ENCODE assay signal across 1 cellular context in the genomic region with DNA sequence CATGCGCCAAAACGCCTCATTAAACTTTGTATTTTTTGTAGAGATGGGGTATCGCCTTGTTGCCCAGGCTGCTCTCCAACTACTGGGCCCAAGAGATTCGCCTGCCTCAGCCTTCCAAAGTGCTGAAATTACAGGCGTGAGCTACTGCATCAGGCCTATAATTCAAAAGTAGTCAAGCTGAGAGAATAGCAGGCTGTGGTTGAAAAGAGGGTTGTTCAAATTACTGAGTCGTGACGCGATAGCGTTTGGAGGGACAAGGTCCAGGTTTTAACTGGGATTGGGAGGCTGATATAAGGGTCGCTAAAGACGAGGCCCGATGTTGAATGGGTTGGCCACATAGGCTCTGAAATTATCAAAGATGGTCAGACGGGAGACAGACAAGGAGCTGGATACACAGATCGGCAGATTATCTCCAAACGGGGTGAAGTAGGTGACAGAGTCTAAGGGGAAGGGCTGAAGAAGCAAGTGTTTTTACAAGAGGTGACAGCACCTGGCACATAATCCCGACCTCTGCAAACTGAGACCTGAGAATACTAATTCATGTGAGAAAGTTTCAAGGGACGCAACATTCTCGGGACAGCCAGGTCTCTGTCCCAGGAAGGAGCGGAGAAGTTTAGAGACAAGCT.
TF ChIP-seq lines count a peak whose summit lies in the region.

No MANE protein-coding gene starts in this region.

TF ChIP-seq in HEK293, 187 proteins besides CTCF, POLR2A, EP300 and RAD21 (continued from another document):
- TF ChIP-seq, protein P1, sequence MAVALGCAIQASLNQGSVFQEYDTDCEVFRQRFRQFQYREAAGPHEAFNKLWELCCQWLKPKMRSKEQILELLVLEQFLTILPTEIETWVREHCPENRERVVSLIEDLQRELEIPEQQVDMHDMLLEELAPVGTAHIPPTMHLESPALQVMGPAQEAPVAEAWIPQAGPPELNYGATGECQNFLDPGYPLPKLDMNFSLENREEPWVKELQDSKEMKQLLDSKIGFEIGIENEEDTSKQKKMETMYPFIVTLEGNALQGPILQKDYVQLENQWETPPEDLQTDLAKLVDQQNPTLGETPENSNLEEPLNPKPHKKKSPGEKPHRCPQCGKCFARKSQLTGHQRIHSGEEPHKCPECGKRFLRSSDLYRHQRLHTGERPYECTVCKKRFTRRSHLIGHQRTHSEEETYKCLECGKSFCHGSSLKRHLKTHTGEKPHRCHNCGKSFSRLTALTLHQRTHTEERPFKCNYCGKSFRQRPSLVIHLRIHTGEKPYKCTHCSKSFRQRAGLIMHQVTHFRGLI (tag by site-specific recombination; IDR thresholded peaks at IDR 0.05) = peak; percentile 13; the same call in 1 of the 2 replicates
- TF ChIP-seq ZNF184 (tag by site-specific recombination; IDR thresholded peaks at IDR 0.05) = 0 out of 2 replicates have a peak, but pooled peaks have one; percentile 42
- TF ChIP-seq SP7 (tag by site-specific recombination; IDR thresholded peaks at IDR 0.05) = peak; percentile 97
- TF ChIP-seq, protein P2, sequence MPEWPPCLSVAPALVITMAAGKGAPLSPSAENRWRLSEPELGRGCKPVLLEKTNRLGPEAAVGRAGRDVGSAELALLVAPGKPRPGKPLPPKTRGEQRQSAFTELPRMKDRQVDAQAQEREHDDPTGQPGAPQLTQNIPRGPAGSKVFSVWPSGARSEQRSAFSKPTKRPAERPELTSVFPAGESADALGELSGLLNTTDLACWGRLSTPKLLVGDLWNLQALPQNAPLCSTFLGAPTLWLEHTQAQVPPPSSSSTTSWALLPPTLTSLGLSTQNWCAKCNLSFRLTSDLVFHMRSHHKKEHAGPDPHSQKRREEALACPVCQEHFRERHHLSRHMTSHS (tag by site-specific recombination; IDR thresholded peaks at IDR 0.05) = no peak
- TF ChIP-seq ZNF843 (tag by site-specific recombination; IDR thresholded peaks at IDR 0.05) = no peak
- TF ChIP-seq ZBTB17 (tag by site-specific recombination; IDR thresholded peaks at IDR 0.05) = peak; percentile 96
- no peak for TF ChIP-seq ZNF830 (tag by site-specific recombination; IDR thresholded peaks at IDR 0.05; ENCODE audit: low read depth)
- peak; percentile 29; the same call in 1 of the 2 replicates for TF ChIP-seq ZBTB20 (tag by site-specific recombination; IDR thresholded peaks at IDR 0.05)
- no peak for TF ChIP-seq ZNF169 (tag by site-specific recombination; IDR thresholded peaks at IDR 0.05)
- TF ChIP-seq ZNF292 (tag by site-specific recombination; IDR thresholded peaks at IDR 0.05; ENCODE audit: borderline replicate concordance, low read depth) = peak; percentile 21; the same call in 1 of the 2 replicates
- TF ChIP-seq KLF7 (tag by site-specific recombination; IDR thresholded peaks at IDR 0.05; ENCODE audit: borderline replicate concordance) = no peak
- TF ChIP-seq, protein P3, sequence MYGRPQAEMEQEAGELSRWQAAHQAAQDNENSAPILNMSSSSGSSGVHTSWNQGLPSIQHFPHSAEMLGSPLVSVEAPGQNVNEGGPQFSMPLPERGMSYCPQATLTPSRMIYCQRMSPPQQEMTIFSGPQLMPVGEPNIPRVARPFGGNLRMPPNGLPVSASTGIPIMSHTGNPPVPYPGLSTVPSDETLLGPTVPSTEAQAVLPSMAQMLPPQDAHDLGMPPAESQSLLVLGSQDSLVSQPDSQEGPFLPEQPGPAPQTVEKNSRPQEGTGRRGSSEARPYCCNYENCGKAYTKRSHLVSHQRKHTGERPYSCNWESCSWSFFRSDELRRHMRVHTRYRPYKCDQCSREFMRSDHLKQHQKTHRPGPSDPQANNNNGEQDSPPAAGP (tag by site-specific recombination; IDR thresholded peaks at IDR 0.05) = 0 out of 2 replicates have a peak, but pooled peaks have one; percentile 11
- TF ChIP-seq ZNF146 (tag by site-specific recombination; IDR thresholded peaks at IDR 0.05) = no peak
- TF ChIP-seq ZNF23 (tag by site-specific recombination; IDR thresholded peaks at IDR 0.05; ENCODE audit: borderline replicate concordance) = no peak
- TF ChIP-seq ZNF544 (tag by site-specific recombination; IDR thresholded peaks at IDR 0.05) = no peak
- TF ChIP-seq ZNF768 (tag by site-specific recombination; IDR thresholded peaks at IDR 0.05) = no peak
- TF ChIP-seq ZNF571 (tag by site-specific recombination; IDR thresholded peaks at IDR 0.05) = no peak
- peak; percentile 18; the same call in 1 of the 2 replicates for TF ChIP-seq ZNF394 (tag by site-specific recombination; IDR thresholded peaks at IDR 0.05; ENCODE audit: borderline replicate concordance)
- TF ChIP-seq ZNF791 (tag by site-specific recombination; IDR thresholded peaks at IDR 0.05) = no peak
- no peak for TF ChIP-seq ZNF274 (IDR thresholded peaks at IDR 0.05; ENCODE audit: low read length)
- no peak for TF ChIP-seq ZNF274 (tag by site-specific recombination; IDR thresholded peaks at IDR 0.05; ENCODE audit: borderline replicate concordance)
- TF ChIP-seq ZNF48 (tag by site-specific recombination; IDR thresholded peaks at IDR 0.05) = no peak
- TF ChIP-seq ZNF341 (tag by site-specific recombination; IDR thresholded peaks at IDR 0.05; ENCODE audit: low read depth) = peak; percentile 83
- TF ChIP-seq, protein P4, sequence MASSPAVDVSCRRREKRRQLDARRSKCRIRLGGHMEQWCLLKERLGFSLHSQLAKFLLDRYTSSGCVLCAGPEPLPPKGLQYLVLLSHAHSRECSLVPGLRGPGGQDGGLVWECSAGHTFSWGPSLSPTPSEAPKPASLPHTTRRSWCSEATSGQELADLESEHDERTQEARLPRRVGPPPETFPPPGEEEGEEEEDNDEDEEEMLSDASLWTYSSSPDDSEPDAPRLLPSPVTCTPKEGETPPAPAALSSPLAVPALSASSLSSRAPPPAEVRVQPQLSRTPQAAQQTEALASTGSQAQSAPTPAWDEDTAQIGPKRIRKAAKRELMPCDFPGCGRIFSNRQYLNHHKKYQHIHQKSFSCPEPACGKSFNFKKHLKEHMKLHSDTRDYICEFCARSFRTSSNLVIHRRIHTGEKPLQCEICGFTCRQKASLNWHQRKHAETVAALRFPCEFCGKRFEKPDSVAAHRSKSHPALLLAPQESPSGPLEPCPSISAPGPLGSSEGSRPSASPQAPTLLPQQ (tag by site-specific recombination; IDR thresholded peaks at IDR 0.05) = peak; percentile 13
- TF ChIP-seq ZNF701 (tag by site-specific recombination; IDR thresholded peaks at IDR 0.05) = no peak
- no peak for TF ChIP-seq ZNF558 (tag by site-specific recombination; IDR thresholded peaks at IDR 0.05)
- TF ChIP-seq KLF8 (tag by site-specific recombination; IDR thresholded peaks at IDR 0.05) = no peak
- TF ChIP-seq SP2 (tag by site-specific recombination; IDR thresholded peaks at IDR 0.05) = peak; percentile 38
- TF ChIP-seq HOXD13 (CRISPR knock-in tag; IDR thresholded peaks at IDR 0.05; ENCODE audit: borderline replicate concordance) = no peak
- TF ChIP-seq, protein P5, sequence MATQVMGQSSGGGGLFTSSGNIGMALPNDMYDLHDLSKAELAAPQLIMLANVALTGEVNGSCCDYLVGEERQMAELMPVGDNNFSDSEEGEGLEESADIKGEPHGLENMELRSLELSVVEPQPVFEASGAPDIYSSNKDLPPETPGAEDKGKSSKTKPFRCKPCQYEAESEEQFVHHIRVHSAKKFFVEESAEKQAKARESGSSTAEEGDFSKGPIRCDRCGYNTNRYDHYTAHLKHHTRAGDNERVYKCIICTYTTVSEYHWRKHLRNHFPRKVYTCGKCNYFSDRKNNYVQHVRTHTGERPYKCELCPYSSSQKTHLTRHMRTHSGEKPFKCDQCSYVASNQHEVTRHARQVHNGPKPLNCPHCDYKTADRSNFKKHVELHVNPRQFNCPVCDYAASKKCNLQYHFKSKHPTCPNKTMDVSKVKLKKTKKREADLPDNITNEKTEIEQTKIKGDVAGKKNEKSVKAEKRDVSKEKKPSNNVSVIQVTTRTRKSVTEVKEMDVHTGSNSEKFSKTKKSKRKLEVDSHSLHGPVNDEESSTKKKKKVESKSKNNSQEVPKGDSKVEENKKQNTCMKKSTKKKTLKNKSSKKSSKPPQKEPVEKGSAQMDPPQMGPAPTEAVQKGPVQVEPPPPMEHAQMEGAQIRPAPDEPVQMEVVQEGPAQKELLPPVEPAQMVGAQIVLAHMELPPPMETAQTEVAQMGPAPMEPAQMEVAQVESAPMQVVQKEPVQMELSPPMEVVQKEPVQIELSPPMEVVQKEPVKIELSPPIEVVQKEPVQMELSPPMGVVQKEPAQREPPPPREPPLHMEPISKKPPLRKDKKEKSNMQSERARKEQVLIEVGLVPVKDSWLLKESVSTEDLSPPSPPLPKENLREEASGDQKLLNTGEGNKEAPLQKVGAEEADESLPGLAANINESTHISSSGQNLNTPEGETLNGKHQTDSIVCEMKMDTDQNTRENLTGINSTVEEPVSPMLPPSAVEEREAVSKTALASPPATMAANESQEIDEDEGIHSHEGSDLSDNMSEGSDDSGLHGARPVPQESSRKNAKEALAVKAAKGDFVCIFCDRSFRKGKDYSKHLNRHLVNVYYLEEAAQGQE (tag by site-specific recombination; IDR thresholded peaks at IDR 0.05) = peak; percentile 88
- TF ChIP-seq ZNF600 (tag by site-specific recombination; IDR thresholded peaks at IDR 0.05) = peak; percentile 43; the same call in 1 of the 2 replicates
- no peak for TF ChIP-seq ZNF10 (tag by site-specific recombination; IDR thresholded peaks at IDR 0.05)
- TF ChIP-seq ZFP69B (tag by site-specific recombination; IDR thresholded peaks at IDR 0.05) = no peak
- TF ChIP-seq, protein P6, sequence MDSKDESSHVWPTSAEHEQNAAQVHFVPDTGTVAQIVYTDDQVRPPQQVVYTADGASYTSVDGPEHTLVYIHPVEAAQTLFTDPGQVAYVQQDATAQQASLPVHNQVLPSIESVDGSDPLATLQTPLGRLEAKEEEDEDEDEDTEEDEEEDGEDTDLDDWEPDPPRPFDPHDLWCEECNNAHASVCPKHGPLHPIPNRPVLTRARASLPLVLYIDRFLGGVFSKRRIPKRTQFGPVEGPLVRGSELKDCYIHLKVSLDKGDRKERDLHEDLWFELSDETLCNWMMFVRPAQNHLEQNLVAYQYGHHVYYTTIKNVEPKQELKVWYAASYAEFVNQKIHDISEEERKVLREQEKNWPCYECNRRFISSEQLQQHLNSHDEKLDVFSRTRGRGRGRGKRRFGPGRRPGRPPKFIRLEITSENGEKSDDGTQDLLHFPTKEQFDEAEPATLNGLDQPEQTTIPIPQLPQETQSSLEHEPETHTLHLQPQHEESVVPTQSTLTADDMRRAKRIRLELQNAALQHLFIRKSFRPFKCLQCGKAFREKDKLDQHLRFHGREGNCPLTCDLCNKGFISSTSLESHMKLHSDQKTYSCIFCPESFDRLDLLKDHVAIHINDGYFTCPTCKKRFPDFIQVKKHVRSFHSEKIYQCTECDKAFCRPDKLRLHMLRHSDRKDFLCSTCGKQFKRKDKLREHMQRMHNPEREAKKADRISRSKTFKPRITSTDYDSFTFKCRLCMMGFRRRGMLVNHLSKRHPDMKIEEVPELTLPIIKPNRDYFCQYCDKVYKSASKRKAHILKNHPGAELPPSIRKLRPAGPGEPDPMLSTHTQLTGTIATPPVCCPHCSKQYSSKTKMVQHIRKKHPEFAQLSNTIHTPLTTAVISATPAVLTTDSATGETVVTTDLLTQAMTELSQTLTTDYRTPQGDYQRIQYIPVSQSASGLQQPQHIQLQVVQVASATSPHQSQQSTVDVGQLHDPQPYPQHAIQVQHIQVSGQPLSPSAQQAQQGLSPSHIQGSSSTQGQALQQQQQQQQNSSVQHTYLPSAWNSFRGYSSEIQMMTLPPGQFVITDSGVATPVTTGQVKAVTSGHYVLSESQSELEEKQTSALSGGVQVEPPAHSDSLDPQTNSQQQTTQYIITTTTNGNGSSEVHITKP (tag by site-specific recombination; IDR thresholded peaks at IDR 0.05) = no peak
- no peak for TF ChIP-seq ZNF837 (tag by site-specific recombination; IDR thresholded peaks at IDR 0.05)
- TF ChIP-seq MYNN (tag by site-specific recombination; IDR thresholded peaks at IDR 0.05; ENCODE audit: borderline replicate concordance) = peak; percentile 17; the same call in 1 of the 2 replicates
- 0 out of 2 replicates have a peak, but pooled peaks have one; percentile 80 for TF ChIP-seq ZFP37 (tag by site-specific recombination; IDR thresholded peaks at IDR 0.05)
- TF ChIP-seq ZNF510 (tag by site-specific recombination; IDR thresholded peaks at IDR 0.05; ENCODE audit: insufficient replicate concordance) = no peak
- no peak for TF ChIP-seq ZNF555 (tag by site-specific recombination; conservative IDR thresholded peaks at IDR 0.05)
- no peak for TF ChIP-seq ZNF350 (tag by site-specific recombination; IDR thresholded peaks at IDR 0.05)
- TF ChIP-seq GLI2 (tag by site-specific recombination; IDR thresholded peaks at IDR 0.05; ENCODE audit: borderline replicate concordance, low read depth) = no peak
- TF ChIP-seq ZBTB1 (tag by site-specific recombination; IDR thresholded peaks at IDR 0.05) = no peak; the same call in 1 of the 2 replicates
- peak; percentile 66; the same call in 1 of the 2 replicates for TF ChIP-seq ZNF24 (tag by site-specific recombination; IDR thresholded peaks at IDR 0.05)
- peak; percentile 53; the same call in 1 of the 2 replicates for TF ChIP-seq ZBTB21 (tag by site-specific recombination; IDR thresholded peaks at IDR 0.05)
- peak; percentile 78 for TF ChIP-seq OSR2 (tag by site-specific recombination; IDR thresholded peaks at IDR 0.05)
- TF ChIP-seq ZBTB8A (tag by site-specific recombination; IDR thresholded peaks at IDR 0.05) = peak; percentile 31
- TF ChIP-seq, protein P7, sequence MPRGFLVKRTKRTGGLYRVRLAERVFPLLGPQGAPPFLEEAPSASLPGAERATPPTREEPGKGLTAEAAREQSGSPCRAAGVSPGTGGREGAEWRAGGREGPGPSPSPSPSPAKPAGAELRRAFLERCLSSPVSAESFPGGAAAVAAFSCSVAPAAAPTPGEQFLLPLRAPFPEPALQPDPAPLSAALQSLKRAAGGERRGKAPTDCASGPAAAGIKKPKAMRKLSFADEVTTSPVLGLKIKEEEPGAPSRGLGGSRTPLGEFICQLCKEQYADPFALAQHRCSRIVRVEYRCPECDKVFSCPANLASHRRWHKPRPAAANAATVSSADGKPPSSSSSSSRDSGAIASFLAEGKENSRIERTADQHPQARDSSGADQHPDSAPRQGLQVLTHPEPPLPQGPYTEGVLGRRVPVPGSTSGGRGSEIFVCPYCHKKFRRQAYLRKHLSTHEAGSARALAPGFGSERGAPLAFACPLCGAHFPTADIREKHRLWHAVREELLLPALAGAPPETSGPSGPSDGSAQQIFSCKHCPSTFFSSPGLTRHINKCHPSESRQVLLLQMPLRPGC (tag by site-specific recombination; IDR thresholded peaks at IDR 0.05) = no peak
- TF ChIP-seq MEIS1 (CRISPR knock-in tag; IDR thresholded peaks at IDR 0.05; ENCODE audit: borderline replicate concordance) = no peak
- peak; percentile 94 for TF ChIP-seq ZNF335 (tag by site-specific recombination; conservative IDR thresholded peaks at IDR 0.05)
- no peak for TF ChIP-seq GLIS2 (tag by site-specific recombination; IDR thresholded peaks at IDR 0.05)
- TF ChIP-seq, protein P8, sequence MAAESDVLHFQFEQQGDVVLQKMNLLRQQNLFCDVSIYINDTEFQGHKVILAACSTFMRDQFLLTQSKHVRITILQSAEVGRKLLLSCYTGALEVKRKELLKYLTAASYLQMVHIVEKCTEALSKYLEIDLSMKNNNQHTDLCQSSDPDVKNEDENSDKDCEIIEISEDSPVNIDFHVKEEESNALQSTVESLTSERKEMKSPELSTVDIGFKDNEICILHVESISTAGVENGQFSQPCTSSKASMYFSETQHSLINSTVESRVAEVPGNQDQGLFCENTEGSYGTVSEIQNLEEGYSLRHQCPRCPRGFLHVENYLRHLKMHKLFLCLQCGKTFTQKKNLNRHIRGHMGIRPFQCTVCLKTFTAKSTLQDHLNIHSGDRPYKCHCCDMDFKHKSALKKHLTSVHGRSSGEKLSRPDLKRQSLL (tag by site-specific recombination; IDR thresholded peaks at IDR 0.05) = no peak
- no peak for TF ChIP-seq ZNF214 (tag by site-specific recombination; IDR thresholded peaks at IDR 0.05; ENCODE audit: borderline replicate concordance)
- TF ChIP-seq ZNF654 (tag by site-specific recombination; IDR thresholded peaks at IDR 0.05; ENCODE audit: low read depth) = no peak
- no peak for TF ChIP-seq ZNF660 (tag by site-specific recombination; IDR thresholded peaks at IDR 0.05)
